Comparison of ENCODE assay signal across 2 cellular contexts in the genomic region with DNA sequence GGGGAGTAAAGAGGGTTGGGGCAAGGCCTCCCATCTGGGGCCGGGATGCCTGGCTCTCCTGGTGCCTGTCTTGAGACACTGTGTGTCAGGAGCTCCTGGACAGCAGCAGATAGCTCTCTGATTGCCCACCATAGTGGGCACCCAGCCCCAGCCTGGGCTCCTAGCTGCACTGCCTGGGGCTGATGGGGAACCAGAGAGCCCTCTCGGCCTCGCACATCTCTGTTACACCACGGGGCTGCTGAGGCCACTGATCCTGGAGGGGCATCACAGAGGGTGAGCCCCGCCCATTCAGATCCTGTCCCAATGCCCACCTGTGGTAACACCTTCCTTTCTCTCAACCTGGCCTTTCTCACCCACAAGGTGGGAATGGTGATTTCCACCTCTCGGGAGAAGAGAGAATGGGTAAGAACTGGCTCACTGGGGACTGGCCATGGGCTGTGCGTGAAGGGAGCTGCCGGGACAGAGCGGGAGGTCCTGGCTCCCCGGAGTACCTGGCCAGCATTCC.
TF ChIP-seq lines count a peak whose summit lies in the region.

No MANE protein-coding gene starts in this region.

TF ChIP-seq in SK-N-SH, 30 proteins besides CTCF, POLR2A, EP300 and RAD21:
- TF ChIP-seq, protein P1, sequence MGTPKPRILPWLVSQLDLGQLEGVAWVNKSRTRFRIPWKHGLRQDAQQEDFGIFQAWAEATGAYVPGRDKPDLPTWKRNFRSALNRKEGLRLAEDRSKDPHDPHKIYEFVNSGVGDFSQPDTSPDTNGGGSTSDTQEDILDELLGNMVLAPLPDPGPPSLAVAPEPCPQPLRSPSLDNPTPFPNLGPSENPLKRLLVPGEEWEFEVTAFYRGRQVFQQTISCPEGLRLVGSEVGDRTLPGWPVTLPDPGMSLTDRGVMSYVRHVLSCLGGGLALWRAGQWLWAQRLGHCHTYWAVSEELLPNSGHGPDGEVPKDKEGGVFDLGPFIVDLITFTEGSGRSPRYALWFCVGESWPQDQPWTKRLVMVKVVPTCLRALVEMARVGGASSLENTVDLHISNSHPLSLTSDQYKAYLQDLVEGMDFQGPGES (IDR thresholded peaks at IDR 0.05; ENCODE audit: low read depth, low read length): no peak
- TF ChIP-seq RFX5 (IDR thresholded peaks at IDR 0.05; ENCODE audit: low read length) (no peak), RCOR1 (IDR thresholded peaks at IDR 0.05; ENCODE audit: low read length) (no peak), GATA2 (CRISPR knock-in tag; IDR thresholded peaks at IDR 0.05) (no peak), TEAD4 (IDR thresholded peaks at IDR 0.05; ENCODE audit: borderline replicate concordance, insufficient read depth) (no peak)

TF ChIP-seq in SK-N-SH treated with all-trans-retinoic acid at 6 μM for 48 hours, 23 proteins besides CTCF, POLR2A, EP300 and RAD21:
- TF ChIP-seq, protein P2, sequence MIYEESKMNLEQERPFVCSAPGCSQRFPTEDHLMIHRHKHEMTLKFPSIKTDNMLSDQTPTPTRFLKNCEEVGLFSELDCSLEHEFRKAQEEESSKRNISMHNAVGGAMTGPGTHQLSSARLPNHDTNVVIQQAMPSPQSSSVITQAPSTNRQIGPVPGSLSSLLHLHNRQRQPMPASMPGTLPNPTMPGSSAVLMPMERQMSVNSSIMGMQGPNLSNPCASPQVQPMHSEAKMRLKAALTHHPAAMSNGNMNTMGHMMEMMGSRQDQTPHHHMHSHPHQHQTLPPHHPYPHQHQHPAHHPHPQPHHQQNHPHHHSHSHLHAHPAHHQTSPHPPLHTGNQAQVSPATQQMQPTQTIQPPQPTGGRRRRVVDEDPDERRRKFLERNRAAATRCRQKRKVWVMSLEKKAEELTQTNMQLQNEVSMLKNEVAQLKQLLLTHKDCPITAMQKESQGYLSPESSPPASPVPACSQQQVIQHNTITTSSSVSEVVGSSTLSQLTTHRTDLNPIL (CRISPR knock-in tag; IDR thresholded peaks at IDR 0.05; ENCODE audit: low read depth): no peak
- TF ChIP-seq ISL1 (CRISPR knock-in tag; IDR thresholded peaks at IDR 0.05) (no peak), ZFP3 (CRISPR knock-in tag; IDR thresholded peaks at IDR 0.05) (no peak)
